ENCODE assay signal across 8 cellular contexts in genomic region chr6:7137335-7138106, GRCh38. TPM values are rescaled to one million over a fixed set of nuclear protein-coding genes. Genes with fewer than 3 reads are reported as not detected.
A peak's percentile ranks its signal among the peaks of the same experiment; 100 is the strongest.
DNase-seq lines count a peak whose midpoint lies in the region; ATAC-seq lines count a peak whose summit lies in the region.

No MANE protein-coding gene starts in this region.

- ATAC-seq in HG03103 (IDR thresholded peaks at IDR 0.05; ENCODE audit: low read depth, unreplicated experiment) = peak; percentile 44

- DNase-seq in activated gamma-delta T cell treated with Interleukin-2 at 50 U/mL for 16 hours (peak; percentile 40), activated gamma-delta T cell (lab: John Stamatoyannopoulos, UW) (no peak), RPMI8226 (peak; percentile 95), hepatic stellate cell (ENCODE audit: low spot score) (peak; percentile 75), mesenteric fat pad (ENCODE audit: low spot score) (no peak)
- peak; percentile 66 for DNase-seq in activated naive CD4-positive, alpha-beta T cell treated with anti-CD3 and anti-CD28 coated beads, Interleukin-2, amount 50 U/mL, for 16 hours
- peak; percentile 83 for DNase-seq in stimulated activated CD4-positive, alpha-beta T cell treated with anti-CD3 and anti-CD28 coated beads, Interleukin-15, amount 100 ng/mL, for 24 hours

RNA-seq across cellular contexts. Expression of gene RREB1, which starts 29.8 kb away (rescaled TPM):
- total RNA-seq in mesenteric fat pad = 94.5 TPM

Comparison
In these comparisons a context has a peak if more than half of its experiments do, and no peak if none do; other contexts are left out.
1. DNase-seq: peak in activated gamma-delta T cell treated with Interleukin-2 at 50 U/mL for 16 hours (single experiment), RPMI8226 (single experiment), activated naive CD4-positive, alpha-beta T cell treated with anti-CD3 and anti-CD28 coated beads, Interleukin-2, amount 50 U/mL, for 16 hours (single experiment), hepatic stellate cell (single experiment) and stimulated activated CD4-positive, alpha-beta T cell treated with anti-CD3 and anti-CD28 coated beads, Interleukin-15, amount 100 ng/mL, for 24 hours (single experiment); none in activated gamma-delta T cell (single experiment) and mesenteric fat pad (single experiment).